Comparison of ENCODE assay signal across 26 cellular contexts in the genomic region with DNA sequence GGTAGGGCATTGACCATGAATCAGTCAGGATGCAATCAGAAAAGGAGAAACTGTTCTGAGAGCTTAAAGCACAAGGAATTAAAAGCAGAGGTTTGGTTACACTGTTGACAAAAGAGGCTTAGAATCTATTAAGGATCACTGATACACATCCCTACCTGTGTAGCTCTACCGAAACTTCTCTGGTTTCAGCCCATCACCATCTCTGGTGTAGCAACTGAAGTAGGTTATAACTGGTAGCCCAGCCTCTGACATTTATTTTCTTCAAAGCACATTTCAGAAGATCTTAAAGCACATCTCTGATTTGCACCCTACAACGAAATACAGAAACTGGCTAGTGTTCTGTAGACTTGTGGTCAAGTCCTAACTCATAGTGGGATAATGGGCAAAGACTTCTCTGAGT.
"Had no signal": no experiment of that assay in that cellular context is flagged by ENCODE, and none has a peak within 500 bp of the region (broad histone marks: within the 10 kb centered on the region; RNA-seq: fewer than 3 reads in every experiment).

No MANE protein-coding gene starts in this region.

- H3K36me3 ChIP-seq: SJCRH30 had no signal

- H3K9me3 ChIP-seq: SJCRH30 had no signal

- H3K4me3 ChIP-seq: PC-9, SJCRH30, SK-N-MC had no signal

- H3K27me3 ChIP-seq: SJCRH30 had no signal

- DNase-seq: KG1, MV-4-11, NCI-H1092, NCI-H1105, NCI-H1417 treated with DMSO at 0.1 percent for 48 hours, NCI-H1436 treated with DMSO at 0.1 percent for 48 hours, NCI-H1694 treated with DMSO at 0.1 percent for 48 hours, NCI-H187 treated with DMSO at 0.1 percent for 48 hours, NCI-H2029, NCI-H2081, NCI-H2171, NCI-H226, NCI-H446 treated with DMSO at 0.1 percent for 48 hours, NCI-H510A, NCI-H524, NCI-H526, NCI-H69, NCI-H748 treated with DMSO at 0.1 percent for 48 hours, NCI-H82, PC-9, SHP77, SIG-M5, SJCRH30, T-cell, T-helper 17 cell had no signal
